In the genomic region with DNA sequence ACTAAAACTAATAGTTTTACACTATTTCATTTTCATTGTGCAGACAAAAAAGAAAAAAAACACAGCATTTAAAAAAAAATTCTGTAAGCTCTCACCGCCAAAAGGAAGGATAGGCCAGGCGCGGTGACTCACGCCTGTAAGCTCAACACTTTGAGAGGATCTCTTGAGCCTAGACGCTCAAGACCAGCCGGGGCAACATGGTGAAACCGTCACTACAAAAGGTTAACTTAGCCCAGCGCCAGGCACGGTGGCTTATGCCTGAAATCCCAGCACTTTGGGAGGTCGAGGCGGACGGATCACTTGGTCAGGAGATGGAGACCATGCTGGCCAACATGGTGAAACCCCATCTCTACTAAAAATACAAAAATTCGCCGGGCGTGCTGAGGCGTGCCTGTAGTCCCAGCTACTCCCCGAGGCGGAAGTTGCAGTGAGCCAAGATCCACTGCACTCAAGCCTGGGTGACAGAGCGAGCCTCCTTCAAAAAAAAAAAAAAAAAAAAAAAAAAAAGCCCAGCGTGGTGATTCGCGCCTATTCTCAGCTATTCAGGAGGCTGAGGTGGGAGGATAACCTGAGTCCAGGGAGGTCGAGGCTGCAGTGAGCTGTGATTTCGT, we compare ENCODE assay signal across 1 cellular context.
TF ChIP-seq lines count a peak whose summit lies in the region.

No MANE protein-coding gene starts in this region.

TF ChIP-seq in H1, 55 proteins besides CTCF, POLR2A, EP300 and RAD21:
- TF ChIP-seq SP2 (IDR thresholded peaks at IDR 0.05; ENCODE audit: low read length) (no peak), CBX5 (IDR thresholded peaks at IDR 0.05; ENCODE audit: low read depth, low read length) (no peak), GABPA (IDR thresholded peaks at IDR 0.05; ENCODE audit: borderline replicate concordance, insufficient read depth, low read length) (no peak), JUND (IDR thresholded peaks at IDR 0.05; ENCODE audit: low read length) (no peak), GTF2F1 (IDR thresholded peaks at IDR 0.05; ENCODE audit: borderline replicate concordance, low read depth, low read length) (no peak), HDAC2 (IDR thresholded peaks at IDR 0.05; ENCODE audit: borderline replicate concordance in 1 of 2, low read depth in 2 of 2, low read length in 2 of 2) (no peak)
- TF ChIP-seq, protein P1, sequence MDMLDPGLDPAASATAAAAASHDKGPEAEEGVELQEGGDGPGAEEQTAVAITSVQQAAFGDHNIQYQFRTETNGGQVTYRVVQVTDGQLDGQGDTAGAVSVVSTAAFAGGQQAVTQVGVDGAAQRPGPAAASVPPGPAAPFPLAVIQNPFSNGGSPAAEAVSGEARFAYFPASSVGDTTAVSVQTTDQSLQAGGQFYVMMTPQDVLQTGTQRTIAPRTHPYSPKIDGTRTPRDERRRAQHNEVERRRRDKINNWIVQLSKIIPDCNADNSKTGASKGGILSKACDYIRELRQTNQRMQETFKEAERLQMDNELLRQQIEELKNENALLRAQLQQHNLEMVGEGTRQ (IDR thresholded peaks at IDR 0.05; ENCODE audit: low read length), result no peak
